Comparison of ENCODE assay signal across 8 cellular contexts in the genomic region with DNA sequence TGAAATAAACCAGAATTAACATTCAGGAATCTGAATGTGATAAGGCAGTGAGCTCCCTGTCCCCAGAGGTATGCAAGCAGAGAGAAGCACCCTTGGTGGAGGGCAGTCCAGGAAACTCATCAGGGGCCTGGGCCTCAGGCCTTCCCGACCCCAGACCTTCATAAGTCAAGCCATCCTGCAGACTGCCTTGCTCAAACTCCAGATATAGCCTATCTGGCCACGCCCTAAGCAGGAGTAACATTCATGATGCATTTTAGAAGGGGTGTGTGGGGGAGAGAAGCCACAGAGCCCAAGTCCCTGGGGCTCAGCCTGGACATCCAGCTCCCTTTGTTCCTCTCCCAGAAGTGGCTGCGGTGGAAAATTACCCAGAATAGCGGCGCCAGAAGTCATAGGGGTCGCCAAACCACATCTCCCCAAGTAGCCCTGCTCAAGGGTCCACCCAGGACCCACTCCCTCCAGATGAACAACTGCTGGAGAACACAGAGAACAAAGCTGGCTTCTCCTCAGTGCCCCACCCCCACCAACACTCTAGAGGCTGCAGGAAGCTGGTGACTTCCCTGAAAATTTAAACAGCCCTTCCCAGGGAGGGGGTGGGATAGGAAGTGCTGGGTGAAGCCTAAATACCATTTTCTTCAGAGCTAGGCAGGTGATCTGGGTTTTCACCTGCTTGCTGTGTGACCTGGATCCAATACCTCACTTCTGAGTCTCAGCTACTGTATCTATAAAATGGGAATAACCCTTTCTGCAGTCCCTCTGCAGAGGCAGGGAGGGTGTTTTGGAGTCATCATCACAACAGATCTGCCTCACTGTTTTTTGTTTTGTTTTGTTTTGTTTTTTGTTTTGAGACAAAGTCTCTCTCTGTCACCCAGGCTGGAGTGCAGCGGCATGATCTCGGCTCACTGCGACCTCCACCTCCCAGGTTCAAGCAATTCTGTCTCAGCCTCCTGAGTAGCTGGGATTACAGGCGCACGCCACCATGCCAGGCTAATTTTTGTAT. TPM values are rescaled to one million over a fixed set of nuclear protein-coding genes. Genes with fewer than 3 reads are reported as not detected.
DNase-seq lines count a peak whose midpoint lies in the region; ATAC-seq and TF ChIP-seq lines count a peak whose summit lies in the region.

No MANE protein-coding gene starts in this region.

- H3K9me3 Mint-ChIP-seq in naive thymus-derived CD4-positive, alpha-beta T cell = peaks cover 0 to 5% (median 0%) of the 10 kb centered on the region in 11 donors

- no peak for TF ChIP-seq POLR2A in HCT116 (IDR thresholded peaks at IDR 0.05; ENCODE audit: borderline replicate concordance, extremely low read depth, insufficient read depth, insufficient read length)
- TF ChIP-seq POLR2A in erythroblast (IDR thresholded peaks at IDR 0.05; ENCODE audit: low read length) = peak; percentile 80

- no peak for TF ChIP-seq RAD21 in HCT116 (IDR thresholded peaks at IDR 0.05; ENCODE audit: low read depth)

- H3K9me3 ChIP-seq in HCT116 (ENCODE audit: control insufficient read depth in 1 of 2, insufficient read depth in 1 of 2, low read depth in 1 of 2, low read length in 2 of 2) = no peaks in the 10 kb centered on the region
- no peaks in the 10 kb centered on the region for H3K9me3 ChIP-seq in naive thymus-derived CD4-positive, alpha-beta T cell (ENCODE audit: control insufficient read depth in 2 of 3, low read length in 3 of 3)

- ATAC-seq in HCT116 = peak; percentile 5; the same call in 1 of the 2 replicates
- ATAC-seq in naive thymus-derived CD4-positive, alpha-beta T cell = no peak
- ATAC-seq in HG03442 (IDR thresholded peaks at IDR 0.05; ENCODE audit: unreplicated experiment) = no peak
- no peak for ATAC-seq in GM19467 (IDR thresholded peaks at IDR 0.05; ENCODE audit: unreplicated experiment)
- no peak for ATAC-seq in GM21528 (IDR thresholded peaks at IDR 0.05; ENCODE audit: low FRiP score, unreplicated experiment)

- CTCF ChIA-PET in HCT116 (lab: Charles Lee) = interaction anchor here (1.2 to 2.0 kb wide), 6 partner anchors 10 to 156 kb away, joined by 3 to 7 read pairs (median 4); no protein-coding TSS in a partner anchor
- CTCF ChIA-PET in RWPE1 (lab: Yijun Ruan, JAX) = interaction anchor here (3.5 kb wide), 1 partner anchor 22 kb away, joined by 14 read pairs; no protein-coding TSS in a partner anchor
- CTCF ChIA-PET in naive thymus-derived CD4-positive, alpha-beta T cell (lab: Charles Lee) = interaction anchor here (0.9 to 1.5 kb wide), 4 partner anchors 10 to 195 kb away, joined by 3 to 5 read pairs (median 4); no protein-coding TSS in a partner anchor

- no peaks in the 10 kb centered on the region for H3K27me3 ChIP-seq in HCT116 (ENCODE audit: insufficient read depth, low read length)
- no peaks in the 10 kb centered on the region for H3K27me3 ChIP-seq in naive thymus-derived CD4-positive, alpha-beta T cell (ENCODE audit: control insufficient read depth in 2 of 2, insufficient read depth in 2 of 2, low read length in 2 of 2)

- H3K4me2 ChIP-seq in HCT116 (ENCODE audit: low read length) = peak overlapping the region; percentile 88

- peak overlapping the region; percentile 98 for H3K27ac ChIP-seq in HCT116 (ENCODE audit: low read depth, low read length)
- H3K27ac ChIP-seq in RWPE1 = peak overlapping the region; percentile 100
- peak overlapping the region; percentile 99 for H3K27ac ChIP-seq in naive thymus-derived CD4-positive, alpha-beta T cell (ENCODE audit: low read depth, low read length)

- peaks cover 0 to 11% (median 0%) of the 10 kb centered on the region in 5 donors for H3K36me3 Mint-ChIP-seq in naive thymus-derived CD4-positive, alpha-beta T cell

- no TSS peak for BruUV-seq in HCT116 (replicated peaks; lab: Mats Ljungman, UMichigan)

- H3K4me1 Mint-ChIP-seq in naive thymus-derived CD4-positive, alpha-beta T cell = peaks cover 40 to 71% (median 64%) of the 10 kb centered on the region in 7 donors

- in situ Hi-C loops in ACHN (cut with HindIII; ENCODE audit: low pct_ligation_motif_present, low pct_unique_long_range_greater_than_20kb, low sequenced_read_pairs) = no loop called here

- RAD21 ChIA-PET in HCT116 (lab: Charles Lee; ENCODE audit: low non-redundant PET in 1 of 2, low total read pairs in 2 of 2, uncharacterized antibody in 2 of 2, unreplicated experiment in 2 of 2) = interaction anchor here in 1 of 2 experiments (0.6 kb wide), 2 partner anchors 17 to 162 kb away, joined by 3 to 8 read pairs; no protein-coding TSS in a partner anchor

- H3K36me3 ChIP-seq in HCT116 (ENCODE audit: control insufficient read depth in 1 of 2, insufficient read depth in 2 of 2, low read length in 2 of 2) = peaks cover 0 to 20% of the 10 kb centered on the region in 2 experiments; a peak in 1 of 4 replicates
- H3K36me3 ChIP-seq in naive thymus-derived CD4-positive, alpha-beta T cell (ENCODE audit: control insufficient read depth in 2 of 3, insufficient read depth in 3 of 3, low read length in 3 of 3) = peaks cover 0 to 4% (median 0%) of the 10 kb centered on the region in 3 experiments

- intact Hi-C loops in HCT116 (cut with micrococcal nuclease) = loop anchor here (10.0 kb wide), 1 partner anchor 153 kb away; a partner anchor contains a TSS
- intact Hi-C loops in naive thymus-derived CD4-positive, alpha-beta T cell (cut with micrococcal nuclease) = loop anchor here (2.0 to 10.0 kb wide), 4 partner anchors 45 to 243 kb away; a partner anchor contains a TSS

- H3K9me2 ChIP-seq in HCT116 (ENCODE audit: insufficient read depth) = no peaks in the 10 kb centered on the region

- POLR2A ChIA-PET in HCT116 (lab: Charles Lee) = interaction anchor here (0.8 to 4.2 kb wide), 14 partner anchors 8 to 163 kb away, joined by 3 to 112 read pairs (median 6); a partner anchor contains a TSS
- POLR2A ChIA-PET in RWPE1 (lab: Yijun Ruan, JAX; ENCODE audit: low non-redundant PET) = interaction anchor here (0.5 to 3.0 kb wide), 8 partner anchors 10 to 87 kb away, joined by 3 to 13 read pairs (median 3); no protein-coding TSS in a partner anchor
- POLR2A ChIA-PET in naive thymus-derived CD4-positive, alpha-beta T cell (lab: Charles Lee) = interaction anchor here (0.9 to 5.6 kb wide), 9 partner anchors 8 to 26 kb away, joined by 3 to 66 read pairs (median 5); no protein-coding TSS in a partner anchor

- H4K20me1 ChIP-seq in HCT116 (ENCODE audit: insufficient read depth) = no peaks in the 10 kb centered on the region

- H3K27ac Mint-ChIP-seq in naive thymus-derived CD4-positive, alpha-beta T cell = peak overlapping the region; percentile 77 to 98 (median 97)

- H3K27me3 Mint-ChIP-seq in naive thymus-derived CD4-positive, alpha-beta T cell = no peaks in the 10 kb centered on the region

- peak overlapping the region; percentile 99 for H3K9ac ChIP-seq in HCT116 (ENCODE audit: low read length)

- H3K4me3 Mint-ChIP-seq in naive thymus-derived CD4-positive, alpha-beta T cell = peak overlapping the region; percentile 47 to 95 (median 90)

- DNase-seq in ACHN (peak; percentile 49), HCT116 (ENCODE audit: low read depth, low spot score) (peak; percentile 75), RWPE1 (ENCODE audit: low spot score) (no peak), erythroblast (lab: John Stamatoyannopoulos, UW) (peak; percentile 81 to 82)
- peak in 1 of 9 donors; percentile 42 for DNase-seq in naive thymus-derived CD4-positive, alpha-beta T cell

- H2AFZ ChIP-seq in HCT116 (ENCODE audit: low read depth, low read length, poor library complexity, severe bottlenecking) = no peak overlapping the region

- no peak for TF ChIP-seq CTCF in HCT116 (IDR thresholded peaks at IDR 0.05 in 2 of 3, conservative IDR thresholded peaks at IDR 0.05 in 1 of 3; ENCODE audit: borderline replicate concordance in 1 of 3, insufficient read depth in 1 of 3, low read depth in 2 of 3, low read length in 2 of 3)
- TF ChIP-seq CTCF in RWPE1 (conservative IDR thresholded peaks at IDR 0.05; ENCODE audit: low read depth) = no peak

- H3K4me1 ChIP-seq in HCT116 (ENCODE audit: control insufficient read depth in 1 of 2, insufficient read depth in 2 of 2, low read length in 2 of 2) = peaks cover 68 to 85% of the 10 kb centered on the region in 2 experiments
- peaks cover 18 to 50% of the 10 kb centered on the region in 2 donors for H3K4me1 ChIP-seq in naive thymus-derived CD4-positive, alpha-beta T cell (ENCODE audit: control insufficient read depth in 2 of 2, insufficient read depth in 2 of 2, low read length in 2 of 2)

- peak overlapping the region; percentile 78 to 84 for H3K4me3 ChIP-seq in HCT116 (replicated peaks in 1 of 2; ENCODE audit: low read depth in 1 of 2, low read length in 2 of 2)
- no peak overlapping the region for H3K4me3 ChIP-seq in naive thymus-derived CD4-positive, alpha-beta T cell (ENCODE audit: low read length)

- H3K79me2 ChIP-seq in HCT116 (ENCODE audit: insufficient read depth, low read length) = peaks cover 45% of the 10 kb centered on the region

TF ChIP-seq in HCT116, 20 proteins besides CTCF, POLR2A, EP300 and RAD21 (continues in another document):
- TF ChIP-seq, protein P1, sequence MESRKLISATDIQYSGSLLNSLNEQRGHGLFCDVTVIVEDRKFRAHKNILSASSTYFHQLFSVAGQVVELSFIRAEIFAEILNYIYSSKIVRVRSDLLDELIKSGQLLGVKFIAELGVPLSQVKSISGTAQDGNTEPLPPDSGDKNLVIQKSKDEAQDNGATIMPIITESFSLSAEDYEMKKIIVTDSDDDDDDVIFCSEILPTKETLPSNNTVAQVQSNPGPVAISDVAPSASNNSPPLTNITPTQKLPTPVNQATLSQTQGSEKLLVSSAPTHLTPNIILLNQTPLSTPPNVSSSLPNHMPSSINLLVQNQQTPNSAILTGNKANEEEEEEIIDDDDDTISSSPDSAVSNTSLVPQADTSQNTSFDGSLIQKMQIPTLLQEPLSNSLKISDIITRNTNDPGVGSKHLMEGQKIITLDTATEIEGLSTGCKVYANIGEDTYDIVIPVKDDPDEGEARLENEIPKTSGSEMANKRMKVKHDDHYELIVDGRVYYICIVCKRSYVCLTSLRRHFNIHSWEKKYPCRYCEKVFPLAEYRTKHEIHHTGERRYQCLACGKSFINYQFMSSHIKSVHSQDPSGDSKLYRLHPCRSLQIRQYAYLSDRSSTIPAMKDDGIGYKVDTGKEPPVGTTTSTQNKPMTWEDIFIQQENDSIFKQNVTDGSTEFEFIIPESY (IDR thresholded peaks at IDR 0.05; ENCODE audit: extremely low read depth, insufficient replicate concordance, low read length) = no peak
- peak; percentile 75 for TF ChIP-seq SP1 (IDR thresholded peaks at IDR 0.05; ENCODE audit: low read depth)
- TF ChIP-seq ELF1 (IDR thresholded peaks at IDR 0.05; ENCODE audit: borderline replicate concordance, low read depth) = no peak; the same call in 1 of the 2 replicates
- TF ChIP-seq, protein P2, sequence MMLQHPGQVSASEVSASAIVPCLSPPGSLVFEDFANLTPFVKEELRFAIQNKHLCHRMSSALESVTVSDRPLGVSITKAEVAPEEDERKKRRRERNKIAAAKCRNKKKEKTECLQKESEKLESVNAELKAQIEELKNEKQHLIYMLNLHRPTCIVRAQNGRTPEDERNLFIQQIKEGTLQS (IDR thresholded peaks at IDR 0.05) = no peak
- TF ChIP-seq FOSL1 (IDR thresholded peaks at IDR 0.05; ENCODE audit: low read depth) = no peak
- TF ChIP-seq ZFX (IDR thresholded peaks at IDR 0.05) = no peak

RNA-seq across cellular contexts. Expression of a gene that starts 1.5 kb away (rescaled TPM):
- total RNA-seq in HCT116 (2021; ENCODE audit: unreplicated experiment) = 298 TPM
- 252 and 301 TPM in 2 replicates for polyA plus RNA-seq in HCT116 (2012)
- 100 to 1,000 TPM in 3 of 5 experiments, 10 to 100 TPM in 2; 30.9 to 281 (median 159) TPM for total RNA-seq in naive thymus-derived CD4-positive, alpha-beta T cell
- 10 to 100 TPM; 22.4 to 41.3 TPM for polyA plus RNA-seq in naive thymus-derived CD4-positive, alpha-beta T cell
